In the genomic region with DNA sequence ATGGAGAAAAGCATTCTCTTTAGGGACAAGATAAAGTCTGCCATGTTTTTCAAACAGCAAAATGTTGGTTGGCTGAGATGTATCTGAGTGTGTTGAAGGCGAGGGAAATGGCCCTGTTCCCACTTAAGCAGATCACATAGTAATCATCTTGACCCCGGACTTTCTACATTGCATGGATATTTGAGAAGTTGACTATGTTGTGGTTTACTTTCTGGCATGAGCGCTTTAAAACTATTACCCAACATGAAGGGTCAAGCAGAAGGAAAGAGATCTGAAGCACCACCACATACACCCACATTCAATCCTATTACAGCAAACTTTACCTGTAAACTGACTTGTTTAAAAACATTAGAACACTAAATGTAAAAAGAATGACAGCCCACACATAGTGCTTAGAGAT, we compare ENCODE assay signal across 31 cellular contexts.
"Had no signal": no experiment of that assay in that cellular context is flagged by ENCODE, and none has a peak within 500 bp of the region (broad histone marks: within the 10 kb centered on the region; RNA-seq: fewer than 3 reads in every experiment).

No MANE protein-coding gene starts in this region.

- H3K27ac Mint-ChIP-seq: activated CD4-positive, alpha-beta memory T cell treated with anti-CD3 and anti-CD28 coated beads for 36 hours; activated CD4-positive, alpha-beta T cell treated with anti-CD3 and anti-CD28 coated beads, Interleukin-2, amount 10 ng/mL, durations not matched to agents 24 days and 14 days; activated T-cell treated with anti-CD3 and anti-CD28 coated beads, Interleukin-2, amount 50 U/mL, for 24 hours; brain; mesothelial cell of epicardium; naive B cell; nephron progenitor cell; stimulated activated naive B cell treated with anti-CD40 and anti-IgM and Interleukin-4, amounts not matched to agents 10 μg/mL and 1 μg/mL and 100 μg/mL, for 72 hours; T-helper 1 cell treated with Interleukin-12 subunit alpha and Interleukin-12 subunit beta and Interleukin-4 antibody, amounts not matched to agents 30 μg/mL and 1 μg/mL, for 36 hours had no signal

- H3K27me3 Mint-ChIP-seq: brain; naive B cell; stimulated activated naive B cell treated with anti-CD40 and anti-IgM and Interleukin-4, amounts not matched to agents 10 μg/mL and 1 μg/mL and 100 μg/mL, for 72 hours had no signal

- H3K4me3 ChIP-seq: cardiac muscle cell, coronary artery, dorsolateral prefrontal cortex, pancreas, prostate gland, sigmoid colon, stomach, thyroid gland had no signal

- DNase-seq: activated CD4-positive, alpha-beta memory T cell treated with anti-CD3 and anti-CD28 coated beads for 36 hours; activated CD4-positive, alpha-beta T cell treated with anti-CD3 and anti-CD28 coated beads, Interleukin-2, amount 10 ng/mL, durations not matched to agents 24 days and 14 days; activated CD4-positive, CD25-positive, alpha-beta regulatory T cell treated with anti-CD3 and anti-CD28 coated beads, Interleukin-2, amount 50 U/mL, for 72 hours; activated CD8-positive, alpha-beta memory T cell treated with anti-CD3 and anti-CD28 coated beads, Interleukin-2, amount 50 U/mL, for 48 hours; activated gamma-delta T cell; activated naive CD4-positive, alpha-beta T cell treated with anti-CD3 and anti-CD28 coated beads, Interleukin-2, amount 50 U/mL, for 16 hours; activated T-cell treated with anti-CD3 and anti-CD28 coated beads, Interleukin-2, amount 50 U/mL, for 24 hours; amygdala; cerebellar nuclear complex; dorsolateral prefrontal cortex; effector memory CD4-positive, alpha-beta T cell; foreskin keratinocyte; islet precursor cell; left ventricle myocardium superior; naive B cell; nephron progenitor cell; nucleus accumbens; pancreas; sigmoid colon; stimulated activated CD4-positive, alpha-beta T cell treated with anti-CD3 and anti-CD28 coated beads, Interleukin-15, amount 100 ng/mL, for 24 hours; stimulated activated CD4-positive, alpha-beta T cell treated with anti-CD3 and anti-CD28 coated beads, Interleukin-2, amount 100 ng/mL, for 24 hours; stimulated activated naive B cell treated with anti-CD40 and anti-IgM and Interleukin-4, amounts not matched to agents 10 μg/mL and 1 μg/mL and 100 μg/mL, for 72 hours; stomach; SW 1271; thyroid gland had no signal

- H3K4me1 Mint-ChIP-seq: activated CD4-positive, alpha-beta T cell treated with anti-CD3 and anti-CD28 coated beads, Interleukin-2, amount 10 ng/mL, durations not matched to agents 24 days and 14 days; naive B cell; nephron progenitor cell; stimulated activated naive B cell treated with anti-CD40 and anti-IgM and Interleukin-4, amounts not matched to agents 10 μg/mL and 1 μg/mL and 100 μg/mL, for 72 hours had no signal

- H3K4me3 Mint-ChIP-seq: activated CD4-positive, alpha-beta memory T cell treated with anti-CD3 and anti-CD28 coated beads for 36 hours; activated CD4-positive, alpha-beta T cell treated with anti-CD3 and anti-CD28 coated beads, Interleukin-2, amount 10 ng/mL, durations not matched to agents 24 days and 14 days; activated T-cell treated with anti-CD3 and anti-CD28 coated beads, Interleukin-2, amount 50 U/mL, for 24 hours; brain; mesothelial cell of epicardium; naive B cell; nephron progenitor cell; stimulated activated naive B cell treated with anti-CD40 and anti-IgM and Interleukin-4, amounts not matched to agents 10 μg/mL and 1 μg/mL and 100 μg/mL, for 72 hours; T-helper 1 cell treated with Interleukin-12 subunit alpha and Interleukin-12 subunit beta and Interleukin-4 antibody, amounts not matched to agents 30 μg/mL and 1 μg/mL, for 36 hours had no signal

- H3K36me3 Mint-ChIP-seq: activated CD4-positive, alpha-beta memory T cell treated with anti-CD3 and anti-CD28 coated beads for 36 hours; brain; naive B cell; stimulated activated naive B cell treated with anti-CD40 and anti-IgM and Interleukin-4, amounts not matched to agents 10 μg/mL and 1 μg/mL and 100 μg/mL, for 72 hours had no signal

- H3K9me3 Mint-ChIP-seq: activated CD4-positive, alpha-beta memory T cell treated with anti-CD3 and anti-CD28 coated beads for 36 hours; activated CD4-positive, alpha-beta T cell treated with anti-CD3 and anti-CD28 coated beads, Interleukin-2, amount 10 ng/mL, durations not matched to agents 24 days and 14 days; activated T-cell treated with anti-CD3 and anti-CD28 coated beads, Interleukin-2, amount 50 U/mL, for 24 hours; brain; mesothelial cell of epicardium; nephron progenitor cell; stimulated activated naive B cell treated with anti-CD40 and anti-IgM and Interleukin-4, amounts not matched to agents 10 μg/mL and 1 μg/mL and 100 μg/mL, for 72 hours; T-helper 1 cell treated with Interleukin-12 subunit alpha and Interleukin-12 subunit beta and Interleukin-4 antibody, amounts not matched to agents 30 μg/mL and 1 μg/mL, for 36 hours had no signal

- ATAC-seq: foreskin keratinocyte; left ventricle myocardium superior; pancreas; stimulated activated naive B cell treated with anti-CD40 and anti-IgM and Interleukin-4, amounts not matched to agents 10 μg/mL and 1 μg/mL and 100 μg/mL, for 72 hours had no signal
